Comparison of ENCODE assay signal across 26 cellular contexts in the genomic region with DNA sequence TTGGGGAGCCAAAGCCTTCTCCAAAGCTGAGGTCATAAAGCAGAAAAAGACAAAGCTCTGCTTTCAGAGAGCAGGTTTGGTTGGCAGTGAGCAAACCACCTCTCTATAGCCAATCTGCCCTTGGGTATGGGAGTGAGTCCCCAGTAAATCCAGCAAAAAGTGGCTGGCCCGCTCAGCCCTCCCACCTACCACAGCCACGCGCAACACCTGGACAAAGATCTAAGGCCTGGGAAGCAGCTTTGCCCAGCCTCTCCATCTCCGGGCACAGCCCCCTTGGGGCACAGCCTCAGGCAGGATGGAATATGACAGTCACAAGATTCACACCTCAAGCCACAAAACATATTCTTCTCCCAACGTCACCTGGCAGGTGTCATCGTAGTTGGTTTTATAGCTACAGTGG.
DNase-seq lines count a peak whose midpoint lies in the region; ATAC-seq and TF ChIP-seq lines count a peak whose summit lies in the region.
"Had no signal": no experiment of that assay in that cellular context is flagged by ENCODE, and none has a peak within 500 bp of the region (broad histone marks: within the 10 kb centered on the region; RNA-seq: fewer than 3 reads in every experiment).

No MANE protein-coding gene starts in this region.

- no peak overlapping the region for H3K9ac ChIP-seq in mammary epithelial cell (ENCODE audit: insufficient read depth, low read length)
- H3K9ac ChIP-seq: BLaER1 treated with 17β-estradiol and CSF1 and Interleukin-3, amounts not matched to agents 10 nM and 100 nM had no signal

- H3K27ac ChIP-seq in breast epithelium (peak overlapping the region; percentile 68 to 72), mammary epithelial cell (ENCODE audit: insufficient read depth, low read depth, low read length) (no peak overlapping the region), C4-2B (0 out of 2 replicates have a peak overlapping the region, but pooled peaks have one; percentile 5), psoas muscle (peak overlapping the region; percentile 75), GM23338 (ENCODE audit: low read depth) (no peak overlapping the region)
- H3K27ac ChIP-seq: 22Rv1; A549; BLaER1 treated with 17β-estradiol and CSF1 and Interleukin-3, amounts not matched to agents 10 nM and 100 nM had no signal

- H3K27me3 Mint-ChIP-seq in activated B cell treated with CpG ODN at 0.5 μM for 24 hours (no peaks in the 10 kb centered on the region), GM23338 (ENCODE audit: insufficient read depth, low read depth, poor library complexity) (no peaks in the 10 kb centered on the region)
- H3K27me3 Mint-ChIP-seq: B cell; CD4-positive, alpha-beta memory T cell had no signal

- H3K4me2 ChIP-seq in mammary epithelial cell (ENCODE audit: insufficient read depth, low read depth, low read length) = no peak overlapping the region
- no peak overlapping the region for H3K4me2 ChIP-seq in GM23338
- H3K4me2 ChIP-seq: A549 had no signal

- H3K4me3 ChIP-seq in breast epithelium = no peak overlapping the region
- H3K4me3 ChIP-seq in mammary epithelial cell (replicated peaks in 1 of 3; ENCODE audit: insufficient read depth in 1 of 3, low read depth in 2 of 3, low read length in 3 of 3) = no peak overlapping the region
- no peak overlapping the region for H3K4me3 ChIP-seq in psoas muscle
- no peak overlapping the region for H3K4me3 ChIP-seq in GM23338
- H3K4me3 ChIP-seq: A549; BLaER1 treated with 17β-estradiol and CSF1 and Interleukin-3, amounts not matched to agents 10 nM and 100 nM; GM12878 had no signal

- CTCF ChIA-PET in mammary epithelial cell (lab: Charles Lee; ENCODE audit: low non-redundant PET) (no interaction called here), activated B cell treated with CpG ODN at 0.5 μM for 24 hours (lab: Charles Lee) (interaction anchor here (3.9 kb wide), 1 partner anchor 43 kb away, joined by 20 read pairs; no protein-coding TSS in a partner anchor)

- H3K4me3 Mint-ChIP-seq in activated B cell treated with CpG ODN at 0.5 μM for 24 hours (no peak overlapping the region), GM23338 (no peak overlapping the region)
- H3K4me3 Mint-ChIP-seq: B cell; CD14-positive monocyte; CD4-positive, alpha-beta memory T cell; CD4-positive, CD25-positive, alpha-beta regulatory T cell; CD8-positive, alpha-beta memory T cell had no signal

- H3K27ac Mint-ChIP-seq in activated B cell treated with CpG ODN at 0.5 μM for 24 hours (peak overlapping the region; percentile 30), GM23338 (no peak overlapping the region)
- H3K27ac Mint-ChIP-seq: B cell; CD14-positive monocyte; CD4-positive, alpha-beta memory T cell; CD4-positive, CD25-positive, alpha-beta regulatory T cell; CD8-positive, alpha-beta memory T cell had no signal

- H4K20me1 ChIP-seq in mammary epithelial cell (ENCODE audit: insufficient read depth, low read length) (no peaks in the 10 kb centered on the region), GM23338 (replicated peaks; ENCODE audit: insufficient read depth) (no peaks in the 10 kb centered on the region)
- H4K20me1 ChIP-seq: BLaER1 treated with 17β-estradiol and CSF1 and Interleukin-3, amounts not matched to agents 10 nM and 100 nM had no signal

- WGBS in mammary epithelial cell (ENCODE audit: low coverage, missing lambda C conversion rate) = 61% methylated on average over 5 of the region's 6 CpGs
- WGBS in psoas muscle, 3 donors = 69 to 87% (median 78%) methylated on average over 6 of the region's 6 CpGs

- H3K36me3 ChIP-seq in breast epithelium = no peaks in the 10 kb centered on the region
- H3K36me3 ChIP-seq in mammary epithelial cell (ENCODE audit: insufficient read depth, low read length) = no peaks in the 10 kb centered on the region
- no peaks in the 10 kb centered on the region for H3K36me3 ChIP-seq in psoas muscle (ENCODE audit: insufficient read depth in 1 of 2, low read depth in 1 of 2)
- no peaks in the 10 kb centered on the region for H3K36me3 ChIP-seq in GM23338 (ENCODE audit: insufficient read depth)
- H3K36me3 ChIP-seq: BLaER1 treated with 17β-estradiol and CSF1 and Interleukin-3, amounts not matched to agents 10 nM and 100 nM had no signal

- TF ChIP-seq CTCF in breast epithelium (IDR thresholded peaks at IDR 0.05) (no peak), mammary epithelial cell (conservative IDR thresholded peaks at IDR 0.05 in 1 of 2, IDR thresholded peaks at IDR 0.05 in 1 of 2; ENCODE audit: extremely low read depth in 1 of 2, insufficient read depth in 1 of 2, low read depth in 1 of 2, low read length in 2 of 2) (no peak), C4-2B (conservative IDR thresholded peaks at IDR 0.05) (no peak), activated B cell treated with CpG ODN at 0.5 μM for 24 hours (IDR thresholded peaks at IDR 0.05) (no peak), psoas muscle (IDR thresholded peaks at IDR 0.05) (no peak), GM23338 (conservative IDR thresholded peaks at IDR 0.05; ENCODE audit: low read depth in 2 of 2) (no peak)

- BruUV-seq in mammary epithelial cell (replicated peaks; lab: Mats Ljungman, UMichigan) = no TSS peak

- H3K27me3 ChIP-seq in breast epithelium = no peaks in the 10 kb centered on the region
- no peaks in the 10 kb centered on the region for H3K27me3 ChIP-seq in mammary epithelial cell (ENCODE audit: insufficient read depth, low read length)
- no peaks in the 10 kb centered on the region for H3K27me3 ChIP-seq in psoas muscle (ENCODE audit: insufficient read depth in 3 of 3, low read length in 2 of 3)
- H3K27me3 ChIP-seq in GM23338 (ENCODE audit: insufficient read depth) = no peaks in the 10 kb centered on the region
- H3K27me3 ChIP-seq: BLaER1 treated with 17β-estradiol and CSF1 and Interleukin-3, amounts not matched to agents 10 nM and 100 nM had no signal

- H2AFZ ChIP-seq in mammary epithelial cell (ENCODE audit: low read depth, low read length) (no peak overlapping the region), GM23338 (no peak overlapping the region)

- no peak for TF ChIP-seq POLR2A in breast epithelium (IDR thresholded peaks at IDR 0.05)

- no peaks in the 10 kb centered on the region for H3K9me3 ChIP-seq in breast epithelium
- no peaks in the 10 kb centered on the region for H3K9me3 ChIP-seq in mammary epithelial cell (replicated peaks; ENCODE audit: insufficient read depth, low read length)
- no peaks in the 10 kb centered on the region for H3K9me3 ChIP-seq in psoas muscle
- H3K9me3 ChIP-seq: A549 had no signal

- in situ Hi-C loops in mammary epithelial cell (cut with MboI; ENCODE audit: low sequenced_read_pairs in 2 of 2) = no loop called here

- H3K4me1 ChIP-seq in breast epithelium (peaks cover 0 to 15% of the 10 kb centered on the region in 2 donors), mammary epithelial cell (ENCODE audit: insufficient read depth, low read length) (peaks cover 33% of the 10 kb centered on the region), psoas muscle (peaks cover 37% of the 10 kb centered on the region), GM23338 (ENCODE audit: insufficient read depth) (no peaks in the 10 kb centered on the region)

- dilution Hi-C loops in mammary epithelial cell (cut with HindIII; ENCODE audit: low sequenced_read_pairs) = no loop called here

- no peaks in the 10 kb centered on the region for H3K9me2 ChIP-seq in GM23338 (ENCODE audit: insufficient read depth)

- ATAC-seq in activated B cell treated with CpG ODN at 0.5 μM for 24 hours (ENCODE audit: low read depth) (no peak), psoas muscle (peak in 1 of 4 donors; percentile 13), GM23338 (no peak), GM19467 (IDR thresholded peaks at IDR 0.05; ENCODE audit: unreplicated experiment) (no peak)
- ATAC-seq: A549, GM12878 had no signal

- intact Hi-C loops in breast epithelium (cut with DNase I; ENCODE audit: low total_unique reads) = no loop called here
- intact Hi-C loops in mammary epithelial cell (cut with micrococcal nuclease) = no loop called here
- intact Hi-C loops in activated B cell treated with CpG ODN at 0.5 μM for 24 hours (cut with micrococcal nuclease) = no loop called here
- intact Hi-C loops in psoas muscle (cut with DNase I) = loop anchor here (5.0 kb wide), 2 partner anchors 36 to 52 kb away; no protein-coding TSS in a partner anchor

- POLR2A ChIA-PET in activated B cell treated with CpG ODN at 0.5 μM for 24 hours (lab: Charles Lee) = interaction anchor here (0.6 kb wide), 1 partner anchor 25 kb away, joined by 3 read pairs; no protein-coding TSS in a partner anchor

- H3K79me2 ChIP-seq in mammary epithelial cell (ENCODE audit: insufficient read depth, low read length) (no peaks in the 10 kb centered on the region), GM23338 (replicated peaks; ENCODE audit: insufficient read depth) (no peaks in the 10 kb centered on the region)

- no peaks in the 10 kb centered on the region for H3F3A ChIP-seq in GM23338 (replicated peaks; ENCODE audit: low read depth)

- DNase-seq in breast epithelium (ENCODE audit: low spot score in 2 of 2) (peak in 1 of 2 donors; percentile 70), mammary epithelial cell (no peak), activated B cell treated with CpG ODN at 0.5 μM for 24 hours (no peak), psoas muscle (no peak), GM23338 (ENCODE audit: low spot score) (no peak), cerebellar nuclear complex (lab: John Stamatoyannopoulos, UW) (no peak)
- DNase-seq: AML-193; CD4-positive, alpha-beta memory T cell; CD4-positive, CD25-positive, alpha-beta regulatory T cell; CD8-positive, alpha-beta memory T cell; COR-L47; DMS 273 treated with DMSO at 0.1 percent for 48 hours; DMS153; DMS53; DMS79; DND-41; EL; GDM1 had no signal

- H3K4me1 Mint-ChIP-seq in activated B cell treated with CpG ODN at 0.5 μM for 24 hours (peaks cover 49% of the 10 kb centered on the region), GM23338 (no peaks in the 10 kb centered on the region)

- H3K9me3 Mint-ChIP-seq in activated B cell treated with CpG ODN at 0.5 μM for 24 hours = peaks cover 6% of the 10 kb centered on the region
- no peaks in the 10 kb centered on the region for H3K9me3 Mint-ChIP-seq in GM23338
- H3K9me3 Mint-ChIP-seq: CD8-positive, alpha-beta memory T cell had no signal

- H3K36me3 Mint-ChIP-seq in activated B cell treated with CpG ODN at 0.5 μM for 24 hours (ENCODE audit: low read depth) (no peaks in the 10 kb centered on the region), GM23338 (ENCODE audit: low read depth) (no peaks in the 10 kb centered on the region)
- H3K36me3 Mint-ChIP-seq: CD4-positive, alpha-beta memory T cell; CD4-positive, CD25-positive, alpha-beta regulatory T cell; CD8-positive, alpha-beta memory T cell had no signal

TF ChIP-seq in GM23338, 12 proteins besides CTCF, POLR2A, EP300 and RAD21 (continues in another document):
- no peak for TF ChIP-seq ZNF114 (CRISPR knock-in tag; IDR thresholded peaks at IDR 0.05)

Comparison
In these comparisons a context has a peak if more than half of its experiments do, and no peak if none do; other contexts are left out.
1. H3K27ac ChIP-seq: peak in breast epithelium (2 of 2), C4-2B (single experiment) and psoas muscle (single experiment); none in mammary epithelial cell (single experiment) and GM23338 (single experiment).
2. intact Hi-C loops: an anchor here in psoas muscle (5.0 kb wide); none called in breast epithelium, mammary epithelial cell and activated B cell treated with CpG ODN at 0.5 μM for 24 hours.